In genomic region chr2:198036029-198036879, GRCh38 we compare ENCODE assay signal across 26 cellular contexts.
DNase-seq lines count a peak whose midpoint lies in the region; ATAC-seq and TF ChIP-seq lines count a peak whose summit lies in the region.
"Had no signal": no experiment of that assay in that cellular context is flagged by ENCODE, and none has a peak within 500 bp of the region (broad histone marks: within the 10 kb centered on the region; RNA-seq: fewer than 3 reads in every experiment).

No MANE protein-coding gene starts in this region.

- DNase-seq in GM13976 (ENCODE audit: low spot score) (peak; percentile 33), inferior parietal cortex (ENCODE audit: extremely low spot score) (no peak), CD1c-positive myeloid dendritic cell (ENCODE audit: extremely low spot score) (no peak)
- DNase-seq in stimulated activated naive CD4-positive, alpha-beta T cell (lab: John Stamatoyannopoulos, UW) = no peak
- DNase-seq: activated B cell treated with CpG ODN at 0.5 μM for 24 hours; activated CD8-positive, alpha-beta T cell treated with anti-CD3 and anti-CD28 coated beads for 36 hours; activated naive CD4-positive, alpha-beta T cell treated with anti-CD3 and anti-CD28 coated beads, Interleukin-2, amount 10 ng/mL, durations not matched to agents 7 days and 5 days; activated T-cell treated with anti-CD3 and anti-CD28 coated beads, Interleukin-2, amount 50 U/mL, for 1 hour; CD4-positive, alpha-beta T cell; central memory CD4-positive, alpha-beta T cell; heart right ventricle; HFFc6; naive thymus-derived CD4-positive, alpha-beta T cell; NCI-H1930; NCI-H2227 treated with DMSO at 0.1 percent for 48 hours; retina; Right ventricle myocardium superior; stimulated activated naive CD4-positive, alpha-beta T cell treated with Interleukin-2 at 50 U/mL for 16 hours; T-helper 9 cell; thyroid gland had no signal

- in situ Hi-C loops in GM13976 (cut with MboI; ENCODE audit: low sequenced_read_pairs, unreplicated experiment) = no loop called here

- ATAC-seq in GM18868 (IDR thresholded peaks at IDR 0.05; ENCODE audit: unreplicated experiment) (peak; percentile 81), GM21717 (IDR thresholded peaks at IDR 0.05; ENCODE audit: unreplicated experiment) (peak; percentile 73), HG03175 (IDR thresholded peaks at IDR 0.05; ENCODE audit: unreplicated experiment) (peak; percentile 53), HG03196 (IDR thresholded peaks at IDR 0.05; ENCODE audit: unreplicated experiment) (no peak)
- ATAC-seq: activated CD8-positive, alpha-beta T cell treated with anti-CD3 and anti-CD28 coated beads for 36 hours; heart right ventricle; HepG2; left lobe of liver; naive thymus-derived CD4-positive, alpha-beta T cell had no signal

- no peak for TF ChIP-seq CTCF in GM13976 (IDR thresholded peaks at IDR 0.05; ENCODE audit: borderline replicate concordance, control extremely low read depth, extremely low read depth, insufficient read depth, missing control alignments)
